ENCODE assay signal across 27 cellular contexts in the genomic region with DNA sequence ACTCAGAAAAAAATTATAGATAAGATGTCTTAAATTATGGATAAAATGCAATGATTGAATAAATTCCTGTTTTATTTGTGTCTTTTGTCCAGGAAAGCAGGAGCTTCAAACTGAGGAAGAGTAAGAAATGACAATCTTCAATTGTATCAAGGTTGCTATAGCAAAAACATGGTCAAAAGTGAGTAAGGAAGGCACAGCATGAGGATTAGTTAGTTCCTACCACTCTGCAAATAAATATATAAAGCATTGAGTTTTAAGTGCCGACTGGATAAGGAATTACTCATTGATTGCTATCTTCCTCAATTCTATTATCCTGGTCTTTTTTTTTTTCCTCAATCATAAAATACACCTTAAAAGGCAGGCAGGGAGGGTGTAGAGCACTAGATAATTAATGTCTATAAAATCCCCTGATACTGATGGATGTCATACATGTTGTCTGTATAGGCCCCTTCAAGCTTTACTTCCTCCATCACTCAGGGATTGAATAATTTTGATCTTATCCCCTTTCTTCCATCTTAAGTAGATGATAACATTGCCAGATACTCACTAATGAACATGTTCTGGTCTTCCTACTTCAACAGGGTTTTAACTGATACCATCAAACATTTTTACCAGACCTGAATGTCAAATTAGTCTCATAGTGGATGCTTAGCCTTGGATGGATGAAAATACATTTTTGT.
DNase-seq lines count a peak whose midpoint lies in the region; ATAC-seq and TF ChIP-seq lines count a peak whose summit lies in the region.
"Had no signal": no experiment of that assay in that cellular context is flagged by ENCODE, and none has a peak within 500 bp of the region (broad histone marks: within the 10 kb centered on the region; RNA-seq: fewer than 3 reads in every experiment).

No MANE protein-coding gene starts in this region.

- H3K4me1 Mint-ChIP-seq in activated T-cell treated with anti-CD3 and anti-CD28 coated beads, Interleukin-2, amount 50 U/mL, for 4 hours (ENCODE audit: low read depth) = no peaks in the 10 kb centered on the region
- H3K4me1 Mint-ChIP-seq: CD14-positive monocyte; CD8-positive, alpha-beta memory T cell had no signal

- DNase-seq in GM23248 (peak; percentile 32), SK-N-DZ (ENCODE audit: low spot score) (peak; percentile 91), amygdala (lab: John Stamatoyannopoulos, UW) (no peak), NCI-H2227 (lab: John Stamatoyannopoulos, UW; ENCODE audit: unreplicated experiment) (no peak)
- no peak for DNase-seq in activated T-cell treated with anti-CD3 and anti-CD28 coated beads, Interleukin-2, amount 50 U/mL, for 4 hours
- DNase-seq: ACHN; BE2C; Calu3; CD8-positive, alpha-beta memory T cell; DND-41; GOT3; Karpas-422; MV-4-11; NCI-H1105; NCI-H1436 treated with DMSO at 0.1 percent for 48 hours; NCI-H187 treated with DMSO at 0.1 percent for 48 hours; NCI-H2107; NCI-H2227 treated with DMSO at 0.1 percent for 48 hours; NCI-H510A; NCI-H69; SHP77 treated with DMSO at 0.1 percent for 48 hours; T-helper 2 cell had no signal

- in situ Hi-C loops in GM23248 (cut with MboI) = no loop called here

- H3K27me3 ChIP-seq in ACC112 (ENCODE audit: insufficient read depth, low read length) (no peaks in the 10 kb centered on the region), GM23248 (replicated peaks; ENCODE audit: insufficient read depth) (no peaks in the 10 kb centered on the region), neural cell (ENCODE audit: insufficient read depth, low read depth, low read length) (no peaks in the 10 kb centered on the region)
- H3K27me3 ChIP-seq: BE2C had no signal

- H3K4me3 ChIP-seq in ACC112 (ENCODE audit: low read depth, low read length) (peak overlapping the region; percentile 53; the same call in 1 of the 2 replicates), GM23248 (no peak overlapping the region), neural cell (ENCODE audit: low read length) (no peak overlapping the region)
- H3K4me3 ChIP-seq: HAP-1 had no signal

- no peaks in the 10 kb centered on the region for H4K20me1 ChIP-seq in GM23248 (ENCODE audit: insufficient read depth)
- no peaks in the 10 kb centered on the region for H4K20me1 ChIP-seq in neural cell (ENCODE audit: insufficient read depth)

- WGBS in GM23248 (ENCODE audit: low coverage in 1 of 2, low lambda C conversion rate in 2 of 2, missing lambda C conversion rate in 2 of 2), 2 experiments = 47 to 81% methylated on average over 1 of the region's 1 CpG

- no peaks in the 10 kb centered on the region for H3K27me3 Mint-ChIP-seq in activated T-cell treated with anti-CD3 and anti-CD28 coated beads, Interleukin-2, amount 50 U/mL, for 4 hours (ENCODE audit: low read depth)

- ATAC-seq in activated T-cell treated with anti-CD3 and anti-CD28 coated beads, Interleukin-2, amount 50 U/mL, for 4 hours = no peak

- peak overlapping the region; percentile 88 for H3K27ac ChIP-seq in ACC112 (ENCODE audit: low read depth, low read length)
- no peak overlapping the region for H3K27ac ChIP-seq in GM23248
- H3K27ac ChIP-seq in neural cell (ENCODE audit: low read length) = peak overlapping the region; percentile 58
- H3K27ac ChIP-seq: HL-60 had no signal

- no peaks in the 10 kb centered on the region for H3K36me3 Mint-ChIP-seq in activated T-cell treated with anti-CD3 and anti-CD28 coated beads, Interleukin-2, amount 50 U/mL, for 4 hours (ENCODE audit: insufficient read depth)
- H3K36me3 Mint-ChIP-seq: CD14-positive monocyte; CD8-positive, alpha-beta memory T cell had no signal

- H3F3A ChIP-seq in GM23248 (ENCODE audit: insufficient read depth) (peaks cover 14% of the 10 kb centered on the region; the same call in 1 of the 2 replicates), neural cell (ENCODE audit: insufficient read depth, low read length, poor library complexity, severe bottlenecking) (no peaks in the 10 kb centered on the region)

- H3K4me1 ChIP-seq in ACC112 (ENCODE audit: control insufficient read depth, insufficient read depth, low read length, unreplicated experiment) (peaks cover 40% of the 10 kb centered on the region), GM23248 (ENCODE audit: insufficient read depth) (peaks cover 19% of the 10 kb centered on the region)
- H3K4me1 ChIP-seq: BE2C, HAP-1 had no signal

- H2AFZ ChIP-seq in ACC112 (ENCODE audit: low read length, unreplicated experiment) (peak overlapping the region; percentile 17), GM23248 (no peak overlapping the region), neural cell (ENCODE audit: low read depth, low read length) (no peak overlapping the region)

- no peaks in the 10 kb centered on the region for H3K9me3 Mint-ChIP-seq in activated T-cell treated with anti-CD3 and anti-CD28 coated beads, Interleukin-2, amount 50 U/mL, for 4 hours

- H3K9me3 ChIP-seq in GM23248 (ENCODE audit: low read depth) (no peaks in the 10 kb centered on the region), neural cell (ENCODE audit: low read length) (no peaks in the 10 kb centered on the region)
- H3K9me3 ChIP-seq: BE2C, HAP-1 had no signal

- TF ChIP-seq CTCF in neural cell (IDR thresholded peaks at IDR 0.05; ENCODE audit: poor library complexity, severe bottlenecking) = no peak

- H3K79me2 ChIP-seq in ACC112 (ENCODE audit: control insufficient read depth, insufficient read depth, low read length, unreplicated experiment) (peaks cover 11% of the 10 kb centered on the region), GM23248 (ENCODE audit: insufficient read depth) (no peaks in the 10 kb centered on the region), neural cell (replicated peaks; ENCODE audit: insufficient read depth, low read length) (no peaks in the 10 kb centered on the region)

- H3K4me2 ChIP-seq in GM23248 (ENCODE audit: unreplicated experiment) (no peak overlapping the region), neural cell (ENCODE audit: low read length) (no peak overlapping the region)

- TF ChIP-seq EP300 in neural cell (conservative IDR thresholded peaks at IDR 0.05; ENCODE audit: poor library complexity, severe bottlenecking) = no peak

- TF ChIP-seq RAD21 in neural cell (conservative IDR thresholded peaks at IDR 0.05) = no peak

- H3K4me3 Mint-ChIP-seq in activated T-cell treated with anti-CD3 and anti-CD28 coated beads, Interleukin-2, amount 50 U/mL, for 4 hours = no peak overlapping the region
- H3K4me3 Mint-ChIP-seq: CD14-positive monocyte; CD8-positive, alpha-beta memory T cell had no signal

- H3K9me2 ChIP-seq in GM23248 (ENCODE audit: insufficient read depth) (no peaks in the 10 kb centered on the region), neural cell (ENCODE audit: insufficient read depth, low read length) (no peaks in the 10 kb centered on the region)

- no peaks in the 10 kb centered on the region for H3K36me3 ChIP-seq in ACC112 (ENCODE audit: insufficient read depth, low read length)
- no peaks in the 10 kb centered on the region for H3K36me3 ChIP-seq in GM23248 (ENCODE audit: low read depth)
- H3K36me3 ChIP-seq in neural cell (ENCODE audit: insufficient read depth, low read length) = no peaks in the 10 kb centered on the region
- H3K36me3 ChIP-seq: BE2C, HAP-1 had no signal

- no peak overlapping the region for H3K9ac ChIP-seq in GM23248
- no peak overlapping the region for H3K9ac ChIP-seq in neural cell (ENCODE audit: low read length)

TF ChIP-seq in neural cell, 6 proteins besides CTCF, POLR2A, EP300 and RAD21:
- TF ChIP-seq TAF1 (IDR thresholded peaks at IDR 0.05; ENCODE audit: low read depth) (no peak), POLR2AphosphoS5 (IDR thresholded peaks at IDR 0.05) (no peak), REST (IDR thresholded peaks at IDR 0.05; ENCODE audit: borderline replicate concordance) (no peak), MXI1 (conservative IDR thresholded peaks at IDR 0.05; ENCODE audit: poor library complexity, severe bottlenecking) (no peak), SMC3 (conservative IDR thresholded peaks at IDR 0.05; ENCODE audit: poor library complexity) (no peak), EZH2 (IDR thresholded peaks at IDR 0.05; ENCODE audit: borderline replicate concordance, insufficient read depth, low read length, poor library complexity, severe bottlenecking) (no peak)

Comparison
In these comparisons a context has a peak if more than half of its experiments do, and no peak if none do; other contexts are left out.
1. DNase-seq: peak in GM23248 (single experiment) and SK-N-DZ (single experiment); none in activated T-cell treated with anti-CD3 and anti-CD28 coated beads, Interleukin-2, amount 50 U/mL, for 4 hours (single experiment), amygdala (0 of 56) and NCI-H2227 (single experiment).